In genomic region chr2:190535586-190535985, GRCh38 we compare ENCODE assay signal across 1 cellular context.
TF ChIP-seq lines count a peak whose summit lies in the region.

No MANE protein-coding gene starts in this region.

TF ChIP-seq in K562, 482 proteins besides CTCF, POLR2A, EP300 and RAD21 (continued from another document):
- no peak for TF ChIP-seq HCFC1 (IDR thresholded peaks at IDR 0.05; ENCODE audit: low read depth, low read length)
- TF ChIP-seq SFPQ (IDR thresholded peaks at IDR 0.05; ENCODE audit: low read depth, low read length): no peak
- TF ChIP-seq SRSF9 (IDR thresholded peaks at IDR 0.05; ENCODE audit: borderline replicate concordance, low read depth, low read length): no peak
